Comparison of ENCODE assay signal across 16 cellular contexts in the genomic region with DNA sequence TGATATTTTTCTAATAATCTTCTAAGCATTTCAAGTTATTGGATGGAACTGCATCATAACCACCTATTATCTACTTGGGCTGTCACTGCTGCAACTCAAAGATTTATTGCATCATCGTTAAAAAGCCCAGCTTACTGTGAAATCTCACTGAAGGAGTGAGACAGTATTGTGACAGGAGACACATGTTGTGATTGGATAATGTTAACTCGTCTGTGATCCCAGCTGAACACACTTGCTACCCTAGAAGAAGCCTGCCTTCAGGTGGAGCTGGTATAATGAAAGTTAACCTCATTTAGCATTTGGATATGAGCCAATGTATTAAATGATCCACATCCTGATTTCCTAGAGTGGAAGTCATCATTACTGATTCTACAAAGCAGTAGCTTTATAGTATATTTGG.
DNase-seq lines count a peak whose midpoint lies in the region; ATAC-seq, FAIRE-seq and TF ChIP-seq lines count a peak whose summit lies in the region.
"Had no signal": no experiment of that assay in that cellular context is flagged by ENCODE, and none has a peak within 500 bp of the region (broad histone marks: within the 10 kb centered on the region; RNA-seq: fewer than 3 reads in every experiment).

No MANE protein-coding gene starts in this region.

- no peak overlapping the region for H3K4me3 Mint-ChIP-seq in stimulated activated naive CD8-positive, alpha-beta T cell treated with anti-CD3 and anti-CD28 coated beads, Interleukin-15, amount 100 ng/mL, for 72 hours
- H3K4me3 Mint-ChIP-seq: natural killer cell had no signal

- ATAC-seq in stimulated activated naive CD8-positive, alpha-beta T cell treated with anti-CD3 and anti-CD28 coated beads, Interleukin-15, amount 100 ng/mL, for 72 hours: no peak
- no peak for ATAC-seq in stimulated activated naive CD8-positive, alpha-beta T cell treated with anti-CD3 and anti-CD28 coated beads, Interleukin-15, Interleukin-2, amounts not matched to agents 100 U/mL and 50 U/mL, for 24 hours
- ATAC-seq in PC-3: no peak
- ATAC-seq: left cardiac atrium, sciatic nerve had no signal

- H3K27me3 ChIP-seq in adipocyte (replicated peaks; ENCODE audit: control insufficient read depth, insufficient read depth, low read length) (no peaks in the 10 kb centered on the region), PC-3 (ENCODE audit: low read length) (no peaks in the 10 kb centered on the region)
- H3K27me3 ChIP-seq: adrenal gland had no signal

- peaks cover 9 to 20% of the 10 kb centered on the region in 2 donors for H3K9me3 Mint-ChIP-seq in stimulated activated naive CD8-positive, alpha-beta T cell treated with anti-CD3 and anti-CD28 coated beads, Interleukin-15, amount 100 ng/mL, for 72 hours

- peak in 1 of 2 donors; percentile 1 for DNase-seq in stimulated activated naive CD8-positive, alpha-beta T cell treated with anti-CD3 and anti-CD28 coated beads, Interleukin-15, amount 100 ng/mL, for 72 hours
- DNase-seq in stimulated activated naive CD8-positive, alpha-beta T cell treated with anti-CD3 and anti-CD28 coated beads, Interleukin-15, Interleukin-2, amounts not matched to agents 100 U/mL and 50 U/mL, for 24 hours: no peak
- peak; percentile 13 for DNase-seq in NCI-H2227 treated with DMSO at 0.1 percent for 48 hours (lab: John Stamatoyannopoulos, UW)
- DNase-seq in adipocyte (ENCODE audit: low read depth): peak; percentile 51
- no peak for DNase-seq in urothelium cell line (ENCODE audit: low spot score)
- no peak for DNase-seq in GM03348 (ENCODE audit: low spot score)
- no peak for DNase-seq in PC-3
- DNase-seq in cortex of kidney (lab: John Stamatoyannopoulos, UW): no peak
- DNase-seq: adrenal gland, dermis blood vessel endothelial cell, left cardiac atrium, natural killer cell, substantia nigra had no signal

- H2AFZ ChIP-seq in PC-3 (ENCODE audit: low read length): no peak overlapping the region

- H3K36me3 ChIP-seq in adipocyte (ENCODE audit: control insufficient read depth, insufficient read depth, low read length, severe bottlenecking): peaks cover 12% of the 10 kb centered on the region
- H3K36me3 ChIP-seq in PC-3 (ENCODE audit: low read depth, low read length): no peaks in the 10 kb centered on the region
- H3K36me3 ChIP-seq: adrenal gland had no signal

- H3K79me2 ChIP-seq in PC-3 (ENCODE audit: low read length): no peaks in the 10 kb centered on the region

- H3K9me2 ChIP-seq in PC-3 (replicated peaks; ENCODE audit: low read length): no peaks in the 10 kb centered on the region

- TF ChIP-seq CTCF in PC-3 (conservative IDR thresholded peaks at IDR 0.05; ENCODE audit: low read depth, low read length): no peak

- no peak overlapping the region for H3K4me2 ChIP-seq in PC-3 (ENCODE audit: low read length)

- FAIRE-seq in urothelium cell line (lab: Jason Lieb, UNC): peak; percentile 75

- POLR2A ChIA-PET in PC-3 (lab: Charles Lee; ENCODE audit: unreplicated experiment): interaction anchor here (0.6 kb wide), 1 partner anchor 16 kb away, joined by 5 read pairs; no protein-coding TSS in a partner anchor

- no peak overlapping the region for H3K9ac ChIP-seq in adipocyte (ENCODE audit: low read length)
- H3K9ac ChIP-seq in PC-3 (ENCODE audit: low read length): no peak overlapping the region

- H3K4me3 ChIP-seq in adipocyte (ENCODE audit: low read length): no peak overlapping the region
- no peak overlapping the region for H3K4me3 ChIP-seq in PC-3 (ENCODE audit: low read length)
- H3K4me3 ChIP-seq: adrenal gland had no signal

- peaks cover 9% of the 10 kb centered on the region for H3K4me1 Mint-ChIP-seq in stimulated activated naive CD8-positive, alpha-beta T cell treated with anti-CD3 and anti-CD28 coated beads, Interleukin-15, amount 100 ng/mL, for 72 hours
- H3K4me1 Mint-ChIP-seq: natural killer cell had no signal

- H3K27me3 Mint-ChIP-seq in stimulated activated naive CD8-positive, alpha-beta T cell treated with anti-CD3 and anti-CD28 coated beads, Interleukin-15, amount 100 ng/mL, for 72 hours: no peaks in the 10 kb centered on the region

- H3K27ac ChIP-seq in PC-3 (ENCODE audit: low read length): no peak overlapping the region
- H3K27ac ChIP-seq: adrenal gland, C4-2B, RWPE1 had no signal

- intact Hi-C loops in PC-3 (cut with micrococcal nuclease): no loop called here

- no peaks in the 10 kb centered on the region for H4K20me1 ChIP-seq in PC-3 (ENCODE audit: low read length)

- BruUV-seq in PC-3 (replicated peaks; lab: Mats Ljungman, UMichigan): no TSS peak

- no peaks in the 10 kb centered on the region for H3F3A ChIP-seq in PC-3 (ENCODE audit: low read length, unreplicated experiment)

- H3K4me1 ChIP-seq in adipocyte (ENCODE audit: control insufficient read depth, insufficient read depth, low read length) (peaks cover 17% of the 10 kb centered on the region), PC-3 (ENCODE audit: insufficient read depth, low read length) (no peaks in the 10 kb centered on the region)
- H3K4me1 ChIP-seq: adrenal gland had no signal

- H3K9me3 ChIP-seq in adipocyte (ENCODE audit: control insufficient read depth, low read length) (peaks cover 26% of the 10 kb centered on the region), PC-3 (ENCODE audit: low read length) (peaks cover 15% of the 10 kb centered on the region)

- CTCF ChIA-PET in PC-3 (lab: Charles Lee): no interaction called here

- H3K27ac Mint-ChIP-seq in stimulated activated naive CD8-positive, alpha-beta T cell treated with anti-CD3 and anti-CD28 coated beads, Interleukin-15, amount 100 ng/mL, for 72 hours: peak overlapping the region; percentile 54 to 76
- H3K27ac Mint-ChIP-seq: natural killer cell had no signal

Comparison
In these comparisons a context has a peak if more than half of its experiments do, and no peak if none do; other contexts are left out.
1. DNase-seq: peak in NCI-H2227 treated with DMSO at 0.1 percent for 48 hours (single experiment) and adipocyte (single experiment); none in stimulated activated naive CD8-positive, alpha-beta T cell treated with anti-CD3 and anti-CD28 coated beads, Interleukin-15, Interleukin-2, amounts not matched to agents 100 U/mL and 50 U/mL, for 24 hours (single experiment), urothelium cell line (single experiment), GM03348 (single experiment), PC-3 (single experiment) and cortex of kidney (single experiment).